29 cellular contexts compared by ENCODE assay signal in genomic region chr3:190644035-190644434, GRCh38.
"Had no signal": no experiment of that assay in that cellular context is flagged by ENCODE, and none has a peak within 500 bp of the region (broad histone marks: within the 10 kb centered on the region; RNA-seq: fewer than 3 reads in every experiment).

No MANE protein-coding gene starts in this region.

- H3K27ac ChIP-seq: esophagus muscularis mucosa, foreskin keratinocyte, heart left ventricle, lower lobe of right lung, ovary, psoas muscle, right atrium auricular region, spleen, suprapubic skin, tibial artery, upper lobe of right lung had no signal

- H3K9me3 ChIP-seq: esophagus muscularis mucosa, heart left ventricle, lower lobe of right lung, ovary, psoas muscle, right atrium auricular region, spleen, suprapubic skin, tibial artery, upper lobe of right lung had no signal

- DNase-seq: activated B cell treated with CpG ODN at 0.5 μM for 24 hours; activated CD4-positive, alpha-beta T cell treated with anti-CD3 and anti-CD28 coated beads, Interleukin-2, amount 50 U/mL, for 1 hour; activated CD8-positive, alpha-beta T cell treated with anti-CD3 and anti-CD28 coated beads for 36 hours; activated gamma-delta T cell treated with Interleukin-2 at 50 U/mL for 16 hours; activated naive CD4-positive, alpha-beta T cell treated with anti-CD3 and anti-CD28 coated beads, Interleukin-2, amount 50 U/mL, for 16 hours; activated T-cell treated with anti-CD3 and anti-CD28 coated beads, Interleukin-2, amount 50 U/mL, for 4 hours; amniotic stem cell; caudate nucleus; dermis blood vessel endothelial cell; effector CD4-positive, alpha-beta T cell; heart left ventricle; hypothalamus; immature natural killer cell; kidney; lower lobe of right lung; naive B cell; nephron progenitor cell; ovary; psoas muscle; spleen; stimulated activated naive CD4-positive, alpha-beta T cell; T-helper 9 cell; tibial artery; upper lobe of right lung had no signal

- H3K4me3 ChIP-seq: esophagus muscularis mucosa, heart left ventricle, lower lobe of right lung, ovary, psoas muscle, right atrium auricular region, spleen, suprapubic skin, tibial artery, upper lobe of right lung had no signal

- H3K4me1 ChIP-seq: esophagus muscularis mucosa, foreskin keratinocyte, heart left ventricle, lower lobe of right lung, psoas muscle, right atrium auricular region, spleen, tibial artery, upper lobe of right lung had no signal

- H3K36me3 ChIP-seq: ovary, right atrium auricular region, upper lobe of right lung had no signal

- ATAC-seq: activated CD8-positive, alpha-beta T cell treated with anti-CD3 and anti-CD28 coated beads for 36 hours; activated T-cell treated with anti-CD3 and anti-CD28 coated beads, Interleukin-2, amount 50 U/mL, for 4 hours; activated T-helper 17 cell treated with anti-CD3 and anti-CD28 coated beads, Interleukin-2, amount 50 U/mL, for 72 hours; heart left ventricle; lower lobe of right lung; psoas muscle; upper lobe of right lung had no signal

- H3K27me3 ChIP-seq: esophagus muscularis mucosa, foreskin keratinocyte, heart left ventricle, ovary, right atrium auricular region, spleen, suprapubic skin, tibial artery, upper lobe of right lung had no signal
